Comparison of ENCODE assay signal across 10 cellular contexts in the genomic region with DNA sequence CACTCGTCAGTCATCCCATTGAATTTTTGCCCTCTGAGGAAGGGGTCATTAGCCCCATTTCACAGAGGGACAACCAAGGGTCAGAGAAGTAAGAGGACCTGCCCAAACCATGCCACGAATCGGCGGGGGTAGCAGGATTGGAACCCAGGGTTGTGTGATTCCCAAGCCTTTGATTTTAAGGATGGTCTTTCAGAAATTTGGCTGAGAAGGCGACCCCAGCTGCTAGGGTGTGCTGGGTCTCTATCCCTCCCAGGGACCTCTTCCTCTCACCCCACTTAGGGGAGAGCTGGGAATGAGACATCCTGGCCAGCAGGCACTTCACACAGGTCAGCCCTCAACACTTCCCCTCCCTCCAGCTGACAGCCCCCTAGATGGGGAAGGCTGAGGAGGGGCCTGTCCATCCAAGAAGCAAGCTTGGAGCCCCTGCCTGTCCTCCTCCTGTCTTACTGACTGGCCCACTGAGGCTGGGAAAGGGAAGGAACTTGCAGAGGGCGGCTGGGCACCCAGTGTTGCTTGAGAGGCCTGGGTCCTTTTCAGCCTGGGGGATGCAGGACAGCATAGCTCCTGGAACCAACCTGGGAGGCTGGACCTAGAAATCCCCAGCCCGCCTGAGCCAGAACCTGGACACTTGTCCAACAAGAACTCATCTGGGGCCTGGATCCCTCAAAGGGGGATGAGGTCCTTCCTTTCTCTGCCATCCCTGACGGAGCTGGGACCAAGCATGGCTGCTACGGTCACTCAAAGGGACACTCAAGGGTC. TPM values are rescaled to one million over a fixed set of nuclear protein-coding genes. Genes with fewer than 3 reads are reported as not detected.
DNase-seq lines count a peak whose midpoint lies in the region; ATAC-seq and TF ChIP-seq lines count a peak whose summit lies in the region.
"Had no signal": no experiment of that assay in that cellular context is flagged by ENCODE, and none has a peak within 500 bp of the region (broad histone marks: within the 10 kb centered on the region; RNA-seq: fewer than 3 reads in every experiment).

No MANE protein-coding gene starts in this region.

- TF ChIP-seq EP300 in upper lobe of left lung (IDR thresholded peaks at IDR 0.05) = no peak

- H3K27ac Mint-ChIP-seq in activated naive CD4-positive, alpha-beta T cell treated with anti-CD3 and anti-CD28 coated beads, Interleukin-2, amount 10 ng/mL, durations not matched to agents 7 days and 5 days = no peak overlapping the region
- H3K27ac Mint-ChIP-seq in activated naive CD4-positive, alpha-beta T cell treated with anti-CD3 and anti-CD28 coated beads for 36 hours = no peak overlapping the region
- no peak overlapping the region for H3K27ac Mint-ChIP-seq in central memory CD8-positive, alpha-beta T cell (ENCODE audit: low read depth)

- ATAC-seq in central memory CD8-positive, alpha-beta T cell (replicated peaks; ENCODE audit: extremely low read depth, poor library complexity, severe bottlenecking) = no peak
- ATAC-seq in upper lobe of left lung (ENCODE audit: low FRiP score in 2 of 2) (no peak), HG03378 (IDR thresholded peaks at IDR 0.05; ENCODE audit: unreplicated experiment) (no peak)

- H3K36me3 ChIP-seq in muscle layer of duodenum (ENCODE audit: control insufficient read depth in 1 of 2, insufficient read depth in 2 of 2, low read length in 2 of 2) (no peaks in the 10 kb centered on the region), upper lobe of left lung (no peaks in the 10 kb centered on the region)

- intact Hi-C loops in activated naive CD4-positive, alpha-beta T cell treated with anti-CD3 and anti-CD28 coated beads for 36 hours (cut with micrococcal nuclease) = no loop called here

- WGBS in upper lobe of left lung, 2 donors = 87 to 89% methylated on average over 6 to 9 of the region's 9 CpGs

- peaks cover 14% of the 10 kb centered on the region for H3K4me1 Mint-ChIP-seq in activated naive CD4-positive, alpha-beta T cell treated with anti-CD3 and anti-CD28 coated beads, Interleukin-2, amount 10 ng/mL, durations not matched to agents 7 days and 5 days
- peaks cover 10% of the 10 kb centered on the region for H3K4me1 Mint-ChIP-seq in activated naive CD4-positive, alpha-beta T cell treated with anti-CD3 and anti-CD28 coated beads for 36 hours (ENCODE audit: low read depth)
- H3K4me1 Mint-ChIP-seq in central memory CD8-positive, alpha-beta T cell = peaks cover 15% of the 10 kb centered on the region

- H3K27me3 ChIP-seq in muscle layer of duodenum (ENCODE audit: low read depth, low read length) (peaks cover 6% of the 10 kb centered on the region), upper lobe of left lung (peaks cover 0 to 1% (median 0%) of the 10 kb centered on the region in 4 donors)

- no peak for TF ChIP-seq POLR2A in upper lobe of left lung (IDR thresholded peaks at IDR 0.05)

- no peaks in the 10 kb centered on the region for H3K36me3 Mint-ChIP-seq in activated naive CD4-positive, alpha-beta T cell treated with anti-CD3 and anti-CD28 coated beads, Interleukin-2, amount 10 ng/mL, durations not matched to agents 7 days and 5 days
- H3K36me3 Mint-ChIP-seq in activated naive CD4-positive, alpha-beta T cell treated with anti-CD3 and anti-CD28 coated beads for 36 hours (ENCODE audit: low read depth) = no peaks in the 10 kb centered on the region
- peaks cover 4% of the 10 kb centered on the region for H3K36me3 Mint-ChIP-seq in central memory CD8-positive, alpha-beta T cell (ENCODE audit: insufficient read depth)

- H3K27me3 Mint-ChIP-seq in activated naive CD4-positive, alpha-beta T cell treated with anti-CD3 and anti-CD28 coated beads, Interleukin-2, amount 10 ng/mL, durations not matched to agents 7 days and 5 days = peaks cover 81% of the 10 kb centered on the region
- peaks cover 37% of the 10 kb centered on the region for H3K27me3 Mint-ChIP-seq in activated naive CD4-positive, alpha-beta T cell treated with anti-CD3 and anti-CD28 coated beads for 36 hours (ENCODE audit: low read depth)
- H3K27me3 Mint-ChIP-seq in central memory CD8-positive, alpha-beta T cell = peaks cover 31% of the 10 kb centered on the region

- H3K9me3 Mint-ChIP-seq in activated naive CD4-positive, alpha-beta T cell treated with anti-CD3 and anti-CD28 coated beads, Interleukin-2, amount 10 ng/mL, durations not matched to agents 7 days and 5 days = no peaks in the 10 kb centered on the region
- H3K9me3 Mint-ChIP-seq in activated naive CD4-positive, alpha-beta T cell treated with anti-CD3 and anti-CD28 coated beads for 36 hours = no peaks in the 10 kb centered on the region
- H3K9me3 Mint-ChIP-seq in central memory CD8-positive, alpha-beta T cell = no peaks in the 10 kb centered on the region

- DNase-seq in activated naive CD4-positive, alpha-beta T cell treated with anti-CD3 and anti-CD28 coated beads, Interleukin-2, amount 10 ng/mL, durations not matched to agents 7 days and 5 days = no peak
- no peak for DNase-seq in activated naive CD4-positive, alpha-beta T cell treated with anti-CD3 and anti-CD28 coated beads for 36 hours
- DNase-seq in central memory CD8-positive, alpha-beta T cell (ENCODE audit: low spot score in 2 of 2) = no peak
- DNase-seq in upper lobe of left lung (no peak), glomerular visceral epithelial cell (ENCODE audit: extremely low spot score) (no peak), NCI-H2227 treated with DMSO at 0.1 percent for 48 hours (lab: John Stamatoyannopoulos, UW) (no peak)
- DNase-seq: SW 1271 had no signal

- H3K9me3 ChIP-seq in muscle layer of duodenum (ENCODE audit: control insufficient read depth in 1 of 2, low read length in 2 of 2) (no peaks in the 10 kb centered on the region), upper lobe of left lung (no peaks in the 10 kb centered on the region)
- H3K9me3 ChIP-seq: BLaER1 treated with 17β-estradiol and CSF1 and Interleukin-3, amounts not matched to agents 10 nM and 100 nM had no signal

- TF ChIP-seq CTCF in upper lobe of left lung (IDR thresholded peaks at IDR 0.05) = no peak

- H3K4me3 ChIP-seq in muscle layer of duodenum (ENCODE audit: low read depth in 1 of 2, low read length in 2 of 2) (peak overlapping the region; percentile 59 to 78), upper lobe of left lung (peak overlapping the region in 3 of 4 donors; percentile 48 to 63 (median 54))

- H3K4me1 ChIP-seq in muscle layer of duodenum (ENCODE audit: control insufficient read depth in 1 of 2, insufficient read depth in 2 of 2, low read length in 2 of 2) (peaks cover 6 to 65% of the 10 kb centered on the region in 2 donors), upper lobe of left lung (peaks cover 35 to 57% (median 46%) of the 10 kb centered on the region in 4 donors)

- H3K4me3 Mint-ChIP-seq in activated naive CD4-positive, alpha-beta T cell treated with anti-CD3 and anti-CD28 coated beads, Interleukin-2, amount 10 ng/mL, durations not matched to agents 7 days and 5 days = peak overlapping the region; percentile 69
- no peak overlapping the region for H3K4me3 Mint-ChIP-seq in activated naive CD4-positive, alpha-beta T cell treated with anti-CD3 and anti-CD28 coated beads for 36 hours
- peak overlapping the region; percentile 77 for H3K4me3 Mint-ChIP-seq in central memory CD8-positive, alpha-beta T cell

- H3K27ac ChIP-seq in muscle layer of duodenum (ENCODE audit: low read length) = no peak overlapping the region
- peak overlapping the region in 2 of 4 donors; percentile 33 to 77 for H3K27ac ChIP-seq in upper lobe of left lung

- CTCF ChIA-PET in activated naive CD4-positive, alpha-beta T cell treated with anti-CD3 and anti-CD28 coated beads, Interleukin-2, amount 10 ng/mL, durations not matched to agents 7 days and 5 days (lab: Charles Lee) = interaction anchor here (1.3 to 2.3 kb wide), 2 partner anchors 125 to 186 kb away, joined by 3 to 5 read pairs; no protein-coding TSS in a partner anchor
- CTCF ChIA-PET in activated naive CD4-positive, alpha-beta T cell treated with anti-CD3 and anti-CD28 coated beads for 36 hours (lab: Charles Lee) = interaction anchor here (1.1 to 4.6 kb wide), 2 partner anchors 105 to 123 kb away, joined by 6 to 33 read pairs; no protein-coding TSS in a partner anchor

RNA-seq across cellular contexts. Expression of gene SDC3, which starts 1.7 kb away (rescaled TPM):
- under 1 TPM; 0.19 to 0.49 TPM for total RNA-seq in activated naive CD4-positive, alpha-beta T cell treated with anti-CD3 and anti-CD28 coated beads for 36 hours
- 10 to 100 TPM; 15.8 to 65.8 (median 30.1) TPM for total RNA-seq in upper lobe of left lung

Comparison
In these comparisons a context has a peak if more than half of its experiments do, and no peak if none do; other contexts are left out.
1. RNA of gene SDC3, which starts 1.7 kb away (total RNA-seq): 15.8 to 65.8 TPM in upper lobe of left lung; 0.19 to 0.49 TPM in activated naive CD4-positive, alpha-beta T cell treated with anti-CD3 and anti-CD28 coated beads for 36 hours; every median in the first group is over 10 times any median in the second.